ENCODE assay signal across 8 cellular contexts in genomic region chr12:122021193-122021821, GRCh38. TPM values are rescaled to one million over a fixed set of nuclear protein-coding genes. Genes with fewer than 3 reads are reported as not detected.
DNase-seq lines count a peak whose midpoint lies in the region; ATAC-seq, FAIRE-seq and TF ChIP-seq lines count a peak whose summit lies in the region.

No MANE protein-coding gene starts in this region.

- H3K4me2 ChIP-seq in HepG2 (ENCODE audit: low read depth, low read length), result peak overlapping the region; percentile 95

- ATAC-seq in HepG2, result no peak
- ATAC-seq in HG03159 (IDR thresholded peaks at IDR 0.05; ENCODE audit: unreplicated experiment), result no peak
- no peak for ATAC-seq in HG03521 (IDR thresholded peaks at IDR 0.05; ENCODE audit: unreplicated experiment)

- FAIRE-seq in HepG2 (lab: Jason Lieb, UNC), result no peak

- BruUV-seq in HepG2 (replicated peaks; lab: Mats Ljungman, UMichigan), result no TSS peak

- POLR2A ChIA-PET in HepG2 (lab: Yijun Ruan, JAX), result interaction anchor here (1.5 kb wide), 1 partner anchor 17 kb away, joined by 4 read pairs; no protein-coding TSS in a partner anchor

- DNase-seq in NCI-H2227 (lab: John Stamatoyannopoulos, UW; ENCODE audit: unreplicated experiment) (peak; percentile 44), NCI-H2227 treated with DMSO at 0.1 percent for 48 hours (lab: John Stamatoyannopoulos, UW) (no peak), NT2/D1 (ENCODE audit: low read depth, low spot score) (no peak), cerebellar cortex (ENCODE audit: low spot score) (peak; percentile 40), HepG2 (ENCODE audit: low spot score) (no peak), suprapubic skin (ENCODE audit: low spot score in 2 of 2) (no peak)

- WGBS in HepG2 (ENCODE audit: low lambda C conversion rate), result 0% methylated on average over 2 of the region's 57 CpGs
- WGBS in suprapubic skin, result 2% methylated on average over 21 of the region's 57 CpGs

- H3K4me1 ChIP-seq in NT2/D1 (ENCODE audit: insufficient read depth, insufficient read length) (peaks cover 11% of the 10 kb centered on the region), HepG2 (ENCODE audit: insufficient read depth, low read length) (peaks cover 36% of the 10 kb centered on the region), suprapubic skin (peaks cover 32% of the 10 kb centered on the region)

- H3K4me3 ChIP-seq in NT2/D1 (ENCODE audit: insufficient read length, low read depth) (peak overlapping the region; percentile 60), HepG2 (replicated peaks in 1 of 3; ENCODE audit: insufficient read depth in 1 of 3, low read depth in 2 of 3, low read length in 3 of 3) (peak overlapping the region; percentile 64 to 74 (median 70)), suprapubic skin (peak overlapping the region; percentile 64)

- H4K20me1 ChIP-seq in HepG2 (ENCODE audit: insufficient read depth, low read length), result no peaks in the 10 kb centered on the region

- peaks cover 11% of the 10 kb centered on the region for H3K79me2 ChIP-seq in HepG2 (ENCODE audit: insufficient read depth, low read length)

- TF ChIP-seq RAD21 in HepG2 (CRISPR knock-in tag; IDR thresholded peaks at IDR 0.05), result no peak

- no peak for TF ChIP-seq CTCF in HepG2 (CRISPR knock-in tag; IDR thresholded peaks at IDR 0.05)
- no peak for TF ChIP-seq CTCF in suprapubic skin (IDR thresholded peaks at IDR 0.05)

- H3K9me3 ChIP-seq in NT2/D1 (ENCODE audit: insufficient read depth, low read length), result peaks cover 11% of the 10 kb centered on the region; the same call in 1 of the 2 replicates
- H3K9me3 ChIP-seq in HepG2 (ENCODE audit: low read length), result no peaks in the 10 kb centered on the region
- H3K9me3 ChIP-seq in suprapubic skin, result no peaks in the 10 kb centered on the region

- peak overlapping the region; percentile 17 for H2AFZ ChIP-seq in HepG2 (ENCODE audit: low read length)

- peak overlapping the region; percentile 72 for H3K9ac ChIP-seq in NT2/D1 (ENCODE audit: insufficient read length, low read depth)
- peak overlapping the region; percentile 43; the same call in 1 of the 2 replicates for H3K9ac ChIP-seq in HepG2 (ENCODE audit: insufficient read depth, low read depth, low read length)

- TF ChIP-seq EP300 in HepG2 (IDR thresholded peaks at IDR 0.05; ENCODE audit: low read depth in 2 of 2, low read length in 2 of 2) (no peak), HepG2 (CRISPR knock-in tag; IDR thresholded peaks at IDR 0.05; ENCODE audit: borderline replicate concordance) (no peak), suprapubic skin (IDR thresholded peaks at IDR 0.05) (no peak)

- CTCF ChIA-PET in HepG2 (lab: Yijun Ruan, JAX; ENCODE audit: low intra/inter-chr PET ratio, low total read pairs), result no interaction called here

- H3K27ac ChIP-seq in HepG2 (ENCODE audit: extremely low read length, insufficient read depth, low read length) (no peak overlapping the region), suprapubic skin (peak overlapping the region; percentile 80)

- H3K36me3 ChIP-seq in NT2/D1 (ENCODE audit: insufficient read depth, insufficient read length, low read length) (no peaks in the 10 kb centered on the region), HepG2 (replicated peaks in 1 of 2; ENCODE audit: control insufficient read depth in 1 of 2, insufficient read depth in 2 of 2, low read length in 2 of 2) (peaks cover 0 to 1% of the 10 kb centered on the region in 2 experiments; a peak in 1 of 5 replicates), suprapubic skin (no peaks in the 10 kb centered on the region)

- intact Hi-C loops in HepG2 (cut with micrococcal nuclease; ENCODE audit: unreplicated experiment), result loop anchor here (10.0 kb wide), 1 partner anchor 107 kb away; the partner anchor contains the start of gene CFAP251

- H3K27me3 ChIP-seq in NT2/D1 (ENCODE audit: insufficient read depth, insufficient read length) (peaks cover 42% of the 10 kb centered on the region), HepG2 (ENCODE audit: control insufficient read depth in 1 of 2, insufficient read depth in 2 of 2, low read length in 2 of 2) (peaks cover 0 to 20% of the 10 kb centered on the region in 2 experiments; a peak in 2 of 5 replicates), suprapubic skin (no peaks in the 10 kb centered on the region)

- in situ Hi-C loops in HepG2 (cut with HindIII; ENCODE audit: extremely low pct_ligation_motif_present, low pct_unique_long_range_greater_than_20kb), result no loop called here

- TF ChIP-seq POLR2A in HepG2 (IDR thresholded peaks at IDR 0.05; ENCODE audit: insufficient read depth in 1 of 2, low read depth in 2 of 2, low read length in 2 of 2) (no peak), suprapubic skin (IDR thresholded peaks at IDR 0.05) (no peak)

TF ChIP-seq in HepG2, 621 proteins besides CTCF, POLR2A, EP300 and RAD21 (continues in another document):
- TF ChIP-seq ZIK1 (CRISPR knock-in tag; IDR thresholded peaks at IDR 0.05; ENCODE audit: borderline replicate concordance, low read depth), result no peak
- TF ChIP-seq NR2C2 (CRISPR knock-in tag; IDR thresholded peaks at IDR 0.05; ENCODE audit: borderline replicate concordance), result no peak
- no peak for TF ChIP-seq SNAI1 (CRISPR knock-in tag; IDR thresholded peaks at IDR 0.05; ENCODE audit: borderline replicate concordance)
- no peak for TF ChIP-seq KDM5A (IDR thresholded peaks at IDR 0.05; ENCODE audit: borderline replicate concordance, low read length)
- TF ChIP-seq HNRNPLL (IDR thresholded peaks at IDR 0.05; ENCODE audit: low read depth, low read length, poor library complexity, severe bottlenecking), result no peak
- TF ChIP-seq SAFB2 (CRISPR knock-in tag; IDR thresholded peaks at IDR 0.05; ENCODE audit: borderline replicate concordance, low read depth), result no peak
- no peak for TF ChIP-seq ZNF17 (CRISPR knock-in tag; IDR thresholded peaks at IDR 0.05)
- TF ChIP-seq ZBTB42 (CRISPR knock-in tag; IDR thresholded peaks at IDR 0.05), result no peak
- no peak for TF ChIP-seq KDM3A (CRISPR knock-in tag; IDR thresholded peaks at IDR 0.05; ENCODE audit: low read depth)

RNA-seq across cellular contexts. Expression of gene BCL7A, which starts 0.4 kb away (rescaled TPM):
- 6.2 and 6.3 TPM in 2 replicates for total RNA-seq in HepG2 (2016; rRNA removed; fragmentation: Illumina TruSeq; extraction: Trizol)
- total RNA-seq in HepG2 (2016; cell fraction: cytosol; rRNA removed; fragmentation: Illumina TruSeq; extraction: Trizol; ENCODE audit: low read depth), result 2.2 TPM in 2 replicates
- total RNA-seq in HepG2 (2016; cell fraction: insoluble cytoplasmic fraction; rRNA removed; fragmentation: Illumina TruSeq; extraction: Trizol), result 6.1 and 6.8 TPM in 2 replicates
- total RNA-seq in HepG2 (2016; cell fraction: membrane; rRNA removed; fragmentation: Illumina TruSeq; extraction: Trizol), result 3.4 and 3.6 TPM in 2 replicates
- total RNA-seq in HepG2 (2016; cell fraction: nucleus; rRNA removed; fragmentation: Illumina TruSeq; extraction: Trizol), result 3.7 and 4.3 TPM in 2 replicates
- 4.1 and 5.4 TPM in 2 replicates for polyA plus RNA-seq in HepG2 (2011; rRNA removed)
- polyA plus RNA-seq in HepG2 (2011; cell fraction: cytosol; rRNA removed), result 4.0 and 4.8 TPM in 2 replicates
- polyA plus RNA-seq in HepG2 (2011; cell fraction: nucleus; rRNA removed), result 6.8 and 7.1 TPM in 2 replicates
- polyA plus RNA-seq in HepG2 (2012), result 2.4 and 5.0 TPM in 2 replicates
- 0.48 and 0.57 TPM in 2 replicates for polyA plus RNA-seq in HepG2 (2016; cell fraction: cytosol; fragmentation: Illumina TruSeq; extraction: Trizol; ENCODE audit: low read depth)
- polyA plus RNA-seq in HepG2 (2016; cell fraction: insoluble cytoplasmic fraction; fragmentation: Illumina TruSeq; extraction: Trizol; ENCODE audit: low read depth), result 5.6 and 7.4 TPM in 2 replicates
- polyA plus RNA-seq in HepG2 (2016; cell fraction: membrane; fragmentation: Illumina TruSeq; extraction: Trizol; ENCODE audit: low read depth), result 1.6 and 1.7 TPM in 2 replicates
- polyA plus RNA-seq in HepG2 (2016; cell fraction: nucleus; fragmentation: Illumina TruSeq; extraction: Trizol; ENCODE audit: insufficient read depth, low read depth), result 7.0 and 8.7 TPM in 2 replicates
- 5.1 and 5.3 TPM in 2 replicates for polyA minus RNA-seq in HepG2 (2011; rRNA and poly(A)+ RNA removed; ENCODE audit: low replicate concordance)
- 2.1 and 3.2 TPM in 2 replicates for polyA minus RNA-seq in HepG2 (2011; cell fraction: cytosol; rRNA and poly(A)+ RNA removed)
- 3.6 TPM in 2 replicates for polyA minus RNA-seq in HepG2 (2011; cell fraction: nucleus; rRNA and poly(A)+ RNA removed)
- total RNA-seq in suprapubic skin, result 10 to 100 TPM; 15.9 to 30.9 (median 22.7) TPM

RNA-seq across cellular contexts. Expression of gene MLXIP, which starts 57.2 kb away (rescaled TPM):
- total RNA-seq in HepG2 (2016; rRNA removed; fragmentation: Illumina TruSeq; extraction: Trizol) (4.4 and 5.3 TPM in 2 replicates), suprapubic skin (10 to 100 TPM; 25.2 to 91.4 (median 35.4) TPM)
- 23.5 and 32.3 TPM in 2 replicates for total RNA-seq in HepG2 (2016; cell fraction: cytosol; rRNA removed; fragmentation: Illumina TruSeq; extraction: Trizol; ENCODE audit: low read depth)
- total RNA-seq in HepG2 (2016; cell fraction: insoluble cytoplasmic fraction; rRNA removed; fragmentation: Illumina TruSeq; extraction: Trizol), result 4.0 and 6.0 TPM in 2 replicates
- 9.3 and 10.6 TPM in 2 replicates for total RNA-seq in HepG2 (2016; cell fraction: membrane; rRNA removed; fragmentation: Illumina TruSeq; extraction: Trizol)
- 7.4 and 8.4 TPM in 2 replicates for total RNA-seq in HepG2 (2016; cell fraction: nucleus; rRNA removed; fragmentation: Illumina TruSeq; extraction: Trizol)
- 6.3 and 6.7 TPM in 2 replicates for polyA plus RNA-seq in HepG2 (2011; rRNA removed)
- 2.2 and 2.4 TPM in 2 replicates for polyA plus RNA-seq in HepG2 (2011; cell fraction: cytosol; rRNA removed)
- 25.4 and 79.6 TPM in 2 replicates for polyA plus RNA-seq in HepG2 (2011; cell fraction: nucleus; rRNA removed)
- 10.8 and 14.9 TPM in 2 replicates for polyA plus RNA-seq in HepG2 (2012)
- 8.7 and 8.8 TPM in 2 replicates for polyA plus RNA-seq in HepG2 (2016; cell fraction: cytosol; fragmentation: Illumina TruSeq; extraction: Trizol; ENCODE audit: low read depth)
- polyA plus RNA-seq in HepG2 (2016; cell fraction: insoluble cytoplasmic fraction; fragmentation: Illumina TruSeq; extraction: Trizol; ENCODE audit: low read depth), result 6.2 and 10.8 TPM in 2 replicates
- 12.2 and 13.1 TPM in 2 replicates for polyA plus RNA-seq in HepG2 (2016; cell fraction: membrane; fragmentation: Illumina TruSeq; extraction: Trizol; ENCODE audit: low read depth)
- 23.5 and 26.5 TPM in 2 replicates for polyA plus RNA-seq in HepG2 (2016; cell fraction: nucleus; fragmentation: Illumina TruSeq; extraction: Trizol; ENCODE audit: insufficient read depth, low read depth)
- 10.1 and 18.6 TPM in 2 replicates for polyA minus RNA-seq in HepG2 (2011; rRNA and poly(A)+ RNA removed; ENCODE audit: low replicate concordance)
- polyA minus RNA-seq in HepG2 (2011; cell fraction: cytosol; rRNA and poly(A)+ RNA removed), result 6.0 and 7.2 TPM in 2 replicates
- 12.4 and 12.6 TPM in 2 replicates for polyA minus RNA-seq in HepG2 (2011; cell fraction: nucleus; rRNA and poly(A)+ RNA removed)

Comparison
In these comparisons a context has a peak if more than half of its experiments do, and no peak if none do; other contexts are left out.
1. DNase-seq: peak in NCI-H2227 (single experiment) and cerebellar cortex (single experiment); none in NCI-H2227 treated with DMSO at 0.1 percent for 48 hours (single experiment), NT2/D1 (single experiment), HepG2 (single experiment) and suprapubic skin (0 of 2).
2. Peak in every context shown above with its lines, with median percentiles within 50 percentile points of each other: H3K4me3 ChIP-seq.